20 cellular contexts compared by ENCODE assay signal in the genomic region with DNA sequence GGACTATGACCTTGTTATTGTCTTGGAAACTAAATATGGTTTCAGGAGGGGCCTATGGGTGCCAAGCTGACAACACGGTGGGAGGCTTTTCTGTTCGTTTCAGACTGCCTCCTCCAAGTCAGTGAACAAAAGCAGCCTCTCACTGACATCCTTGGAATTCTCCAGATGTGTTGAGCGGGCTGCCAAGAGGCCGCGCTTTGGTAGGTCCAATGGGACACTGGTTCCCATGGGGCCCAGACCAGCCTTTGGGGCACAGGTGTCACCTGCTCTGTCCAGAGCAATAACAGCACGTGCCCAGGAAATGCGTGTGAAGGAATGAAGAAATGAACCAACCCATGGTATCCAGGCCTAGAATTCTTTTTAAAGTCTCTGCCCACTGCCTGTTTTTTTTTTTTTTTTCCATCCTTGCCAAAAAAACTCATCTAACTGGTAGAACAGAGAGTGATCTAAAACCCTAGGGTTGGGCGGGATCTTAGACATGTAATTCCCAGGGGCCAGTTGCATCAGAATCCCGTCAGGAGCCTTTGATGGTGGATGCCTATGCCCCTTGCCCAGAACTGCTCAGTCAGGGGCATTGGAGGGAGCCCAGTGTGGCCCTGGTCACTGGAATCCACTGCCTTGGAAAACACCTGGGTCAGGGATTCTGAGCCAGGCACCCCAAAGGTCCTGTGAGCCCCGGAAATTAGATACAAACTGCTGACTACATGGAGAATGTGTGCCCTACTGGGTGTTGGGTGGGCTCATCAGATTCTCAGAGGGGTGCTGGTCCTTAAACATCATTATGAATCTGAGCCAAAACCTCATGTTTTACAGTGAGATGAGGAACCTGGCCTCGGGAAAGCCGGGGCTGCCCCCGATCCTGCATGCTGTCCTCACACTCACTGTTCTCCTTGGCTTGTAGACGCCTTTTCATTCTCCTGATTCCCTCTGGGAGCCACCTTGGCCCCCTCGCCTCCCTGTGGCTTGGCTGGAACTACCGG.
"Had no signal": no experiment of that assay in that cellular context is flagged by ENCODE, and none has a peak within 500 bp of the region (broad histone marks: within the 10 kb centered on the region; RNA-seq: fewer than 3 reads in every experiment).

No MANE protein-coding gene starts in this region.

- H3K27ac ChIP-seq: esophagus muscularis mucosa, gastrocnemius medialis, prostate gland, tibial artery, VCaP had no signal

- H3K4me3 Mint-ChIP-seq: activated CD4-positive, alpha-beta memory T cell treated with anti-CD3 and anti-CD28 coated beads, Interleukin-2, amount 10 ng/mL, durations not matched to agents 7 days and 5 days; activated CD4-positive, alpha-beta T cell treated with anti-CD3 and anti-CD28 coated beads, Interleukin-2, amount 10 ng/mL, durations not matched to agents 24 days and 14 days; activated CD8-positive, alpha-beta memory T cell treated with anti-CD3 and anti-CD28 coated beads, Interleukin-2, amount 10 ng/mL, durations not matched to agents 7 days and 5 days; activated naive CD4-positive, alpha-beta T cell treated with anti-CD3 and anti-CD28 coated beads, Interleukin-2, amount 10 ng/mL, durations not matched to agents 7 days and 5 days; natural killer cell; stimulated activated naive CD8-positive, alpha-beta T cell treated with anti-CD3 and anti-CD28 coated beads, Interleukin-15, Interleukin-2, amounts not matched to agents 100 ng/mL and 50 ng/mL, for 24 hours had no signal

- H3K4me1 ChIP-seq: gastrocnemius medialis, prostate gland, tibial artery had no signal

- H3K9me3 Mint-ChIP-seq: activated CD4-positive, alpha-beta memory T cell treated with anti-CD3 and anti-CD28 coated beads, Interleukin-2, amount 10 ng/mL, durations not matched to agents 7 days and 5 days; activated CD4-positive, alpha-beta T cell treated with anti-CD3 and anti-CD28 coated beads, Interleukin-2, amount 10 ng/mL, durations not matched to agents 24 days and 14 days; activated naive CD4-positive, alpha-beta T cell treated with anti-CD3 and anti-CD28 coated beads, Interleukin-2, amount 10 ng/mL, durations not matched to agents 7 days and 5 days; natural killer cell; stimulated activated naive CD8-positive, alpha-beta T cell treated with anti-CD3 and anti-CD28 coated beads, Interleukin-15, Interleukin-2, amounts not matched to agents 100 ng/mL and 50 ng/mL, for 24 hours had no signal

- H3K36me3 Mint-ChIP-seq: activated CD8-positive, alpha-beta memory T cell treated with anti-CD3 and anti-CD28 coated beads, Interleukin-2, amount 10 ng/mL, durations not matched to agents 7 days and 5 days; activated naive CD4-positive, alpha-beta T cell treated with anti-CD3 and anti-CD28 coated beads, Interleukin-2, amount 10 ng/mL, durations not matched to agents 7 days and 5 days; natural killer cell had no signal

- DNase-seq: activated CD4-positive, alpha-beta memory T cell treated with anti-CD3 and anti-CD28 coated beads, Interleukin-2, amount 10 ng/mL, durations not matched to agents 7 days and 5 days; activated CD4-positive, alpha-beta T cell treated with anti-CD3 and anti-CD28 coated beads, Interleukin-2, amount 10 ng/mL, durations not matched to agents 24 days and 14 days; activated CD8-positive, alpha-beta memory T cell treated with anti-CD3 and anti-CD28 coated beads, Interleukin-2, amount 10 ng/mL, durations not matched to agents 7 days and 5 days; activated effector memory CD4-positive, alpha-beta T cell treated with anti-CD3 and anti-CD28 coated beads, Interleukin-2, amount 50 U/mL, for 16 hours; activated naive CD4-positive, alpha-beta T cell treated with anti-CD3 and anti-CD28 coated beads, Interleukin-2, amount 10 ng/mL, durations not matched to agents 7 days and 5 days; activated T-cell treated with anti-CD3 and anti-CD28 coated beads for 4 hours; cortex of kidney; midbrain; natural killer cell; stimulated activated CD4-positive, alpha-beta T cell treated with anti-CD3 and anti-CD28 coated beads, Interleukin-12 subunit alpha, Interleukin-12 subunit beta, amount 100 ng/mL, for 4 hours; stimulated activated CD4-positive, alpha-beta T cell treated with anti-CD3 and anti-CD28 coated beads, Interleukin-4, amount 100 ng/mL, for 4 hours; tibial artery had no signal

- H3K4me3 ChIP-seq: esophagus muscularis mucosa, gastrocnemius medialis, lung, prostate gland, tibial artery had no signal

- H3K9me3 ChIP-seq: esophagus muscularis mucosa, gastrocnemius medialis, prostate gland, tibial artery had no signal

- H3K27ac Mint-ChIP-seq: activated CD4-positive, alpha-beta memory T cell treated with anti-CD3 and anti-CD28 coated beads, Interleukin-2, amount 10 ng/mL, durations not matched to agents 7 days and 5 days; activated CD4-positive, alpha-beta T cell treated with anti-CD3 and anti-CD28 coated beads, Interleukin-2, amount 10 ng/mL, durations not matched to agents 24 days and 14 days; activated CD8-positive, alpha-beta memory T cell treated with anti-CD3 and anti-CD28 coated beads, Interleukin-2, amount 10 ng/mL, durations not matched to agents 7 days and 5 days; activated naive CD4-positive, alpha-beta T cell treated with anti-CD3 and anti-CD28 coated beads, Interleukin-2, amount 10 ng/mL, durations not matched to agents 7 days and 5 days; natural killer cell; stimulated activated naive CD8-positive, alpha-beta T cell treated with anti-CD3 and anti-CD28 coated beads, Interleukin-15, Interleukin-2, amounts not matched to agents 100 ng/mL and 50 ng/mL, for 24 hours had no signal

- ATAC-seq: activated CD4-positive, CD25-positive, alpha-beta regulatory T cell treated with anti-CD3 and anti-CD28 coated beads, Interleukin-2, amount 50 U/mL, for 24 hours; activated CD8-positive, alpha-beta memory T cell treated with anti-CD3 and anti-CD28 coated beads, Interleukin-2, amount 10 ng/mL, durations not matched to agents 7 days and 5 days; left lobe of liver; natural killer cell had no signal

- H3K36me3 ChIP-seq: esophagus muscularis mucosa, gastrocnemius medialis, prostate gland, tibial artery had no signal

- H3K4me1 Mint-ChIP-seq: activated CD4-positive, alpha-beta memory T cell treated with anti-CD3 and anti-CD28 coated beads, Interleukin-2, amount 10 ng/mL, durations not matched to agents 7 days and 5 days; activated CD4-positive, alpha-beta T cell treated with anti-CD3 and anti-CD28 coated beads, Interleukin-2, amount 10 ng/mL, durations not matched to agents 24 days and 14 days; activated CD8-positive, alpha-beta memory T cell treated with anti-CD3 and anti-CD28 coated beads, Interleukin-2, amount 10 ng/mL, durations not matched to agents 7 days and 5 days; activated naive CD4-positive, alpha-beta T cell treated with anti-CD3 and anti-CD28 coated beads, Interleukin-2, amount 10 ng/mL, durations not matched to agents 7 days and 5 days; natural killer cell had no signal
